19 cellular contexts compared by ENCODE assay signal in the genomic region with DNA sequence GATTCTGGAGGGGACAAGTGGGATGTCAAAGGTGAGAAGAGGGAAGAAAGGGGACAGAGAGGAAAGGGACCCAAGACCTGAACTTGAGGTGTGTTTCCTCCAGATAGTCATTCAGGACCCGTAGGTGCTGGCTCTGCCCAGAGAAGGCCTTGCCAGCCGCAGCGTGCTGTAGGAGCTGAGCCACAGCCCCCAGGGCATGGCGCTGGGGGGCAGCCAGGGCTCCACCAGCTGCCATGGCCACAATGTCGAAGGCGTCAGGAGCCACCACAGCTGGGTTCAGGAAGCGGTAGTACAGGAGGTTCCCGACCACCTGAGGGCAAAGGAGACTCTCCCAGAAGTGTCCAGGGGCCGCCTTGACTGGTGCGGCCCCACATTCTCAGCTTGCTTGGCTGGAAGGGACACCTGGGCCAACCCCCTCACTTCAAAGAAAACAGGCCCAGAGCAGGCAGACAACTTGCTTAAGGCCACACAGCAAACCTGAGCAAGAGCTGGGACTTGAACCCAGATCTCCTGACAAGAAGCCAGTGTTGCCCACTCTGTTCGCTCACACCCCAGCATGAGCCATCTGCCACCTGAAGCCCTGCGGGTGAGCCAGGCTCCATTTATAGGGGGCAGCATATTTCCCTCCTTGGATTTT. TPM values are rescaled to one million over a fixed set of nuclear protein-coding genes. Genes with fewer than 3 reads are reported as not detected.
DNase-seq lines count a peak whose midpoint lies in the region; ATAC-seq and TF ChIP-seq lines count a peak whose summit lies in the region.
"Had no signal": no experiment of that assay in that cellular context is flagged by ENCODE, and none has a peak within 500 bp of the region (broad histone marks: within the 10 kb centered on the region; RNA-seq: fewer than 3 reads in every experiment).

No MANE protein-coding gene starts in this region.

- POLR2A ChIA-PET in MCF 10A (lab: Yijun Ruan, JAX) = interaction anchor here (1.0 kb wide), 1 partner anchor 10 kb away, joined by 3 read pairs; no protein-coding TSS in a partner anchor

- H3K9me3 ChIP-seq in breast epithelium = no peaks in the 10 kb centered on the region
- H3K9me3 ChIP-seq: BLaER1 had no signal

- no peak overlapping the region for H3K4me3 ChIP-seq in breast epithelium
- H3K4me3 ChIP-seq: BLaER1 had no signal

- TF ChIP-seq CTCF in MCF 10A (IDR thresholded peaks at IDR 0.05; ENCODE audit: unreplicated experiment) (no peak), breast epithelium (IDR thresholded peaks at IDR 0.05) (no peak), endothelial cell (IDR thresholded peaks at IDR 0.05; ENCODE audit: unreplicated experiment) (no peak), GM10266 (IDR thresholded peaks at IDR 0.05; ENCODE audit: control insufficient read depth, insufficient read depth, low read depth, missing control alignments) (no peak)

- BruUV-seq in MCF 10A (replicated peaks; lab: Mats Ljungman, UMichigan) = no TSS peak

- H3K27ac ChIP-seq in breast epithelium = no peak overlapping the region

- no peaks in the 10 kb centered on the region for H3K36me3 ChIP-seq in breast epithelium

- H3K4me1 Mint-ChIP-seq in MCF 10A (ENCODE audit: insufficient read depth, unreplicated experiment) (no peaks in the 10 kb centered on the region), endothelial cell (ENCODE audit: unreplicated experiment) (peaks cover 9% of the 10 kb centered on the region)
- no peaks in the 10 kb centered on the region for H3K4me1 Mint-ChIP-seq in stimulated activated naive B cell treated with anti-CD40 and anti-IgM and Interleukin-4, amounts not matched to agents 10 μg/mL and 1 μg/mL and 100 μg/mL, for 72 hours
- H3K4me1 Mint-ChIP-seq: CD14-positive monocyte; CD4-positive, alpha-beta memory T cell had no signal

- CTCF ChIA-PET in MCF 10A (lab: Yijun Ruan, JAX) = interaction anchor here (1.0 to 1.5 kb wide), 3 partner anchors 9 to 148 kb away, joined by 3 read pairs; no protein-coding TSS in a partner anchor

- TF ChIP-seq POLR2A in breast epithelium (IDR thresholded peaks at IDR 0.05) = no peak

- no peak for ATAC-seq in stimulated activated naive B cell treated with anti-CD40 and anti-IgM and Interleukin-4, amounts not matched to agents 10 μg/mL and 1 μg/mL and 100 μg/mL, for 72 hours (replicated peaks)
- ATAC-seq in HG02798 (IDR thresholded peaks at IDR 0.05; ENCODE audit: poor library complexity, unreplicated experiment) = no peak

- peak overlapping the region; percentile 13 for H3K27ac Mint-ChIP-seq in MCF 10A (ENCODE audit: low read depth, unreplicated experiment)
- H3K27ac Mint-ChIP-seq in endothelial cell (ENCODE audit: unreplicated experiment) = peak overlapping the region; percentile 25
- peak overlapping the region; percentile 4 for H3K27ac Mint-ChIP-seq in stimulated activated naive B cell treated with anti-CD40 and anti-IgM and Interleukin-4, amounts not matched to agents 10 μg/mL and 1 μg/mL and 100 μg/mL, for 72 hours
- H3K27ac Mint-ChIP-seq: CD4-positive, alpha-beta memory T cell; H9 had no signal

- H3K9me3 Mint-ChIP-seq in MCF 10A (ENCODE audit: unreplicated experiment) = no peaks in the 10 kb centered on the region
- no peaks in the 10 kb centered on the region for H3K9me3 Mint-ChIP-seq in endothelial cell (ENCODE audit: unreplicated experiment)
- H3K9me3 Mint-ChIP-seq in stimulated activated naive B cell treated with anti-CD40 and anti-IgM and Interleukin-4, amounts not matched to agents 10 μg/mL and 1 μg/mL and 100 μg/mL, for 72 hours = no peaks in the 10 kb centered on the region
- H3K9me3 Mint-ChIP-seq: CD14-positive monocyte; CD4-positive, alpha-beta memory T cell; H9 had no signal

- DNase-seq in MCF 10A (ENCODE audit: unreplicated experiment) (no peak), breast epithelium (ENCODE audit: low spot score in 2 of 2) (no peak), endothelial cell (ENCODE audit: low spot score) (no peak), GM10266 (ENCODE audit: extremely low spot score) (no peak)
- DNase-seq in stimulated activated naive B cell treated with anti-CD40 and anti-IgM and Interleukin-4, amounts not matched to agents 10 μg/mL and 1 μg/mL and 100 μg/mL, for 72 hours = no peak
- DNase-seq in activated effector memory CD4-positive, alpha-beta T cell treated with anti-CD3 and anti-CD28 coated beads, Interleukin-2, amount 50 U/mL, for 16 hours = no peak
- DNase-seq: 8988T; CD4-positive, alpha-beta memory T cell; DMS153; DMS79; GDM1; GOT3; H9 had no signal

- intact Hi-C loops in MCF 10A (cut with micrococcal nuclease) (no loop called here), breast epithelium (cut with DNase I; ENCODE audit: low total_unique reads) (no loop called here)

- peaks cover 14% of the 10 kb centered on the region for H3K36me3 Mint-ChIP-seq in MCF 10A (ENCODE audit: insufficient read depth, unreplicated experiment)
- peaks cover 24% of the 10 kb centered on the region for H3K36me3 Mint-ChIP-seq in endothelial cell (ENCODE audit: low read depth, unreplicated experiment)
- no peaks in the 10 kb centered on the region for H3K36me3 Mint-ChIP-seq in stimulated activated naive B cell treated with anti-CD40 and anti-IgM and Interleukin-4, amounts not matched to agents 10 μg/mL and 1 μg/mL and 100 μg/mL, for 72 hours
- H3K36me3 Mint-ChIP-seq: CD4-positive, alpha-beta memory T cell had no signal

- H3K4me1 ChIP-seq in breast epithelium = no peaks in the 10 kb centered on the region
- H3K4me1 ChIP-seq: BLaER1 had no signal

- H3K27me3 ChIP-seq in breast epithelium = no peaks in the 10 kb centered on the region
- H3K27me3 ChIP-seq: BLaER1 had no signal

- H3K27me3 Mint-ChIP-seq in MCF 10A (ENCODE audit: insufficient read depth, unreplicated experiment) (no peaks in the 10 kb centered on the region), endothelial cell (ENCODE audit: unreplicated experiment) (peaks cover 11% of the 10 kb centered on the region)
- no peaks in the 10 kb centered on the region for H3K27me3 Mint-ChIP-seq in stimulated activated naive B cell treated with anti-CD40 and anti-IgM and Interleukin-4, amounts not matched to agents 10 μg/mL and 1 μg/mL and 100 μg/mL, for 72 hours
- H3K27me3 Mint-ChIP-seq: CD4-positive, alpha-beta memory T cell had no signal

- H3K4me3 Mint-ChIP-seq in MCF 10A (ENCODE audit: unreplicated experiment) = no peak overlapping the region
- H3K4me3 Mint-ChIP-seq in endothelial cell (ENCODE audit: unreplicated experiment) = no peak overlapping the region
- H3K4me3 Mint-ChIP-seq in stimulated activated naive B cell treated with anti-CD40 and anti-IgM and Interleukin-4, amounts not matched to agents 10 μg/mL and 1 μg/mL and 100 μg/mL, for 72 hours = no peak overlapping the region
- H3K4me3 Mint-ChIP-seq: CD14-positive monocyte; CD4-positive, alpha-beta memory T cell; H9 had no signal

RNA-seq across cellular contexts. Expression of gene MEF2D, which starts 34.0 kb away (rescaled TPM):
- 113 and 131 TPM in 2 replicates for total RNA-seq in MCF 10A (2022)
- 10 to 100 TPM; 25.8 to 34.9 (median 32.1) TPM for total RNA-seq in breast epithelium
- total RNA-seq in endothelial cell (ENCODE audit: unreplicated experiment) = 45.2 TPM

RNA-seq across cellular contexts. Expression of gene IQGAP3, which starts 37.8 kb away (rescaled TPM):
- total RNA-seq in MCF 10A (2022) = 36.4 and 48.3 TPM in 2 replicates
- 1 to 10 TPM in 1 of 3 donors, under 1 TPM in 2; under 0.01 to 1.4 (median 0.15) TPM for total RNA-seq in breast epithelium
- total RNA-seq in endothelial cell (ENCODE audit: unreplicated experiment) = 13.1 TPM
- total RNA-seq: CD4-positive, alpha-beta memory T cell had no signal

RNA-seq across cellular contexts. Expression of gene TTC24, which starts 45.0 kb away (rescaled TPM):
- not detected in 2 replicates for total RNA-seq in MCF 10A (2022)
- total RNA-seq in breast epithelium = not detected
- not detected for total RNA-seq in endothelial cell (ENCODE audit: unreplicated experiment)
- total RNA-seq: A673, Daoy, HT-29 had no signal

RNA-seq across cellular contexts. Expression of gene NAXE, which starts 57.0 kb away (rescaled TPM):
- 141 and 155 TPM in 2 replicates for total RNA-seq in MCF 10A (2022)
- 10 to 100 TPM; 70.4 to 90.5 (median 75.5) TPM for total RNA-seq in breast epithelium
- 190 TPM for total RNA-seq in endothelial cell (ENCODE audit: unreplicated experiment)
